In the genomic region with DNA sequence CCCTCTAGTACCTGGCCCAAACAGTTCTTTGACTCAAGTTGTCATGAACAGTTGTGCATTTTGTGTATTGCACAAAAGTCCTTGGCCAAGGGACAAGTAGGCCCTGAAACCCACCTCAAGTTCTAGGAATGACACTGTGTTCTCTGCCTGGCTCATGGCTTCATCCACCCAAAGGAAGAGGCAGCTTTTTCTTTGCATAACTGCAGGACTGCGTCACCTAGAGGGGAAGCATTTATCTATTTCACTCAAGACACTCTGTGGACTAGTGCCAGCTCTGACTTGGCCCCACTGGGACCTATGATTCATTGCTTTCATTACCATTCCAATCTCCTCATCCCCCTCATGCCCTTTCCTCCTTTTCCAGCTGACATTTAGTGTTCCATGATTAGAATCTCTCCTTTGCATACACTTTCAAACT, we compare ENCODE assay signal across 10 cellular contexts.
A peak's percentile ranks its signal among the peaks of the same experiment; 100 is the strongest.
DNase-seq lines count a peak whose midpoint lies in the region; ATAC-seq and TF ChIP-seq lines count a peak whose summit lies in the region.
"Had no signal": no experiment of that assay in that cellular context is flagged by ENCODE, and none has a peak within 500 bp of the region (broad histone marks: within the 10 kb centered on the region; RNA-seq: fewer than 3 reads in every experiment).

No MANE protein-coding gene starts in this region.

- DNase-seq in NOMO-1 treated with DMSO at 0.1 percent for 48 hours (lab: John Stamatoyannopoulos, UW; ENCODE audit: unreplicated experiment) (peak; percentile 25), NOMO-1 treated with dmso at 0.1 percent for 144 hours (lab: John Stamatoyannopoulos, UW; ENCODE audit: unreplicated experiment) (no peak), foreskin keratinocyte (peak; percentile 49 to 76), type B pancreatic cell (ENCODE audit: extremely low spot score, unreplicated experiment) (peak; percentile 27), tibial artery (no peak)
- DNase-seq in stimulated activated naive B cell treated with anti-CD40 and anti-IgM and Interleukin-4, amounts not matched to agents 10 μg/mL and 1 μg/mL and 100 μg/mL, for 72 hours = no peak
- DNase-seq: thyroid gland had no signal

- H3K4me1 Mint-ChIP-seq in type B pancreatic cell (ENCODE audit: unreplicated experiment) = no peaks in the 10 kb centered on the region
- peaks cover 0 to 6% of the 10 kb centered on the region in 2 donors for H3K4me1 Mint-ChIP-seq in stimulated activated naive B cell treated with anti-CD40 and anti-IgM and Interleukin-4, amounts not matched to agents 10 μg/mL and 1 μg/mL and 100 μg/mL, for 72 hours

- H3K27me3 Mint-ChIP-seq in type B pancreatic cell = peaks cover 4% of the 10 kb centered on the region
- H3K27me3 Mint-ChIP-seq in stimulated activated naive B cell treated with anti-CD40 and anti-IgM and Interleukin-4, amounts not matched to agents 10 μg/mL and 1 μg/mL and 100 μg/mL, for 72 hours = no peaks in the 10 kb centered on the region
- H3K27me3 Mint-ChIP-seq: B cell had no signal

- no peak overlapping the region for H3K4me3 ChIP-seq in tibial artery
- H3K4me3 ChIP-seq: thyroid gland had no signal

- TF ChIP-seq CTCF in foreskin keratinocyte (conservative IDR thresholded peaks at IDR 0.05) (peak; percentile 36), type B pancreatic cell (conservative IDR thresholded peaks at IDR 0.05) (no peak), tibial artery (IDR thresholded peaks at IDR 0.05) (no peak)

- no peaks in the 10 kb centered on the region for H3K36me3 ChIP-seq in tibial artery
- H3K36me3 ChIP-seq: thyroid gland had no signal

- no peaks in the 10 kb centered on the region for H3K36me3 Mint-ChIP-seq in type B pancreatic cell
- H3K36me3 Mint-ChIP-seq in stimulated activated naive B cell treated with anti-CD40 and anti-IgM and Interleukin-4, amounts not matched to agents 10 μg/mL and 1 μg/mL and 100 μg/mL, for 72 hours = no peaks in the 10 kb centered on the region

- H3K27me3 ChIP-seq in foreskin keratinocyte = peaks cover 6% of the 10 kb centered on the region
- H3K27me3 ChIP-seq in tibial artery = no peaks in the 10 kb centered on the region
- H3K27me3 ChIP-seq: thyroid gland had no signal

- H3K27ac ChIP-seq in foreskin keratinocyte (no peak overlapping the region), tibial artery (no peak overlapping the region)
- H3K27ac ChIP-seq: thyroid gland had no signal

- H3K9me3 ChIP-seq in tibial artery = no peaks in the 10 kb centered on the region
- H3K9me3 ChIP-seq: thyroid gland had no signal

- H3K9me3 Mint-ChIP-seq in type B pancreatic cell = no peaks in the 10 kb centered on the region
- H3K9me3 Mint-ChIP-seq in stimulated activated naive B cell treated with anti-CD40 and anti-IgM and Interleukin-4, amounts not matched to agents 10 μg/mL and 1 μg/mL and 100 μg/mL, for 72 hours = no peaks in the 10 kb centered on the region

- no peak overlapping the region for H3K4me3 Mint-ChIP-seq in type B pancreatic cell
- no peak overlapping the region for H3K4me3 Mint-ChIP-seq in stimulated activated naive B cell treated with anti-CD40 and anti-IgM and Interleukin-4, amounts not matched to agents 10 μg/mL and 1 μg/mL and 100 μg/mL, for 72 hours
- H3K4me3 Mint-ChIP-seq: B cell had no signal

- ATAC-seq in SK-N-SH treated with all-trans-retinoic acid at 6 μM for 48 hours (peak; percentile 95), foreskin keratinocyte (peak; percentile 33), GM21528 (IDR thresholded peaks at IDR 0.05; ENCODE audit: low FRiP score, unreplicated experiment) (no peak)
- ATAC-seq in stimulated activated naive B cell treated with anti-CD40 and anti-IgM and Interleukin-4, amounts not matched to agents 10 μg/mL and 1 μg/mL and 100 μg/mL, for 72 hours (replicated peaks) = no peak

- intact Hi-C loops in tibial artery (cut with DNase I; ENCODE audit: low total_unique reads) = no loop called here

- no peak overlapping the region for H3K27ac Mint-ChIP-seq in type B pancreatic cell
- H3K27ac Mint-ChIP-seq in stimulated activated naive B cell treated with anti-CD40 and anti-IgM and Interleukin-4, amounts not matched to agents 10 μg/mL and 1 μg/mL and 100 μg/mL, for 72 hours = no peak overlapping the region
- H3K27ac Mint-ChIP-seq: B cell had no signal

- H3K4me1 ChIP-seq in foreskin keratinocyte = no peaks in the 10 kb centered on the region
- H3K4me1 ChIP-seq in tibial artery = peaks cover 0 to 7% (median 0%) of the 10 kb centered on the region in 4 donors
- H3K4me1 ChIP-seq: thyroid gland had no signal

TF ChIP-seq in SK-N-SH treated with all-trans-retinoic acid at 6 μM for 48 hours, 23 proteins besides CTCF, POLR2A, EP300 and RAD21 (continues in another document):
- TF ChIP-seq POU6F1 (CRISPR knock-in tag; IDR thresholded peaks at IDR 0.05; ENCODE audit: borderline replicate concordance, low read depth) = no peak
- no peak for TF ChIP-seq CSRNP3 (CRISPR knock-in tag; IDR thresholded peaks at IDR 0.05)
- peak; percentile 95 for TF ChIP-seq CREB5 (CRISPR knock-in tag; IDR thresholded peaks at IDR 0.05; ENCODE audit: low read depth)
- peak; percentile 52; the same call in 1 of the 2 replicates for TF ChIP-seq ZFP3 (CRISPR knock-in tag; IDR thresholded peaks at IDR 0.05)
- TF ChIP-seq ZNF70 (CRISPR knock-in tag; IDR thresholded peaks at IDR 0.05) = no peak
- TF ChIP-seq ARNTL (CRISPR knock-in tag; IDR thresholded peaks at IDR 0.05; ENCODE audit: borderline replicate concordance, low read depth) = no peak
- TF ChIP-seq ZNF565 (CRISPR knock-in tag; conservative IDR thresholded peaks at IDR 0.05; ENCODE audit: low read depth) = no peak
- TF ChIP-seq ISL1 (CRISPR knock-in tag; IDR thresholded peaks at IDR 0.05) = peak; percentile 88
- no peak for TF ChIP-seq BACH2 (CRISPR knock-in tag; IDR thresholded peaks at IDR 0.05; ENCODE audit: borderline replicate concordance)
- TF ChIP-seq RARB (CRISPR knock-in tag; IDR thresholded peaks at IDR 0.05) = no peak
- no peak for TF ChIP-seq TOX (CRISPR knock-in tag; IDR thresholded peaks at IDR 0.05; ENCODE audit: borderline replicate concordance)
- TF ChIP-seq, protein P1, sequence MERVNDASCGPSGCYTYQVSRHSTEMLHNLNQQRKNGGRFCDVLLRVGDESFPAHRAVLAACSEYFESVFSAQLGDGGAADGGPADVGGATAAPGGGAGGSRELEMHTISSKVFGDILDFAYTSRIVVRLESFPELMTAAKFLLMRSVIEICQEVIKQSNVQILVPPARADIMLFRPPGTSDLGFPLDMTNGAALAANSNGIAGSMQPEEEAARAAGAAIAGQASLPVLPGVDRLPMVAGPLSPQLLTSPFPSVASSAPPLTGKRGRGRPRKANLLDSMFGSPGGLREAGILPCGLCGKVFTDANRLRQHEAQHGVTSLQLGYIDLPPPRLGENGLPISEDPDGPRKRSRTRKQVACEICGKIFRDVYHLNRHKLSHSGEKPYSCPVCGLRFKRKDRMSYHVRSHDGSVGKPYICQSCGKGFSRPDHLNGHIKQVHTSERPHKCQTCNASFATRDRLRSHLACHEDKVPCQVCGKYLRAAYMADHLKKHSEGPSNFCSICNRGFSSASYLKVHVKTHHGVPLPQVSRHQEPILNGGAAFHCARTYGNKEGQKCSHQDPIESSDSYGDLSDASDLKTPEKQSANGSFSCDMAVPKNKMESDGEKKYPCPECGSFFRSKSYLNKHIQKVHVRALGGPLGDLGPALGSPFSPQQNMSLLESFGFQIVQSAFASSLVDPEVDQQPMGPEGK (CRISPR knock-in tag; IDR thresholded peaks at IDR 0.05; ENCODE audit: borderline replicate concordance) = no peak; the same call in 1 of the 2 replicates
- TF ChIP-seq ZNF8 (CRISPR knock-in tag; IDR thresholded peaks at IDR 0.05) = no peak
- no peak for TF ChIP-seq GLIS3 (CRISPR knock-in tag; IDR thresholded peaks at IDR 0.05)
- TF ChIP-seq OSR1 (CRISPR knock-in tag; IDR thresholded peaks at IDR 0.05) = no peak
- TF ChIP-seq ESRRG (CRISPR knock-in tag; IDR thresholded peaks at IDR 0.05) = peak; percentile 70; the same call in 1 of the 2 replicates
- no peak for TF ChIP-seq TCF4 (CRISPR knock-in tag; IDR thresholded peaks at IDR 0.05; ENCODE audit: borderline replicate concordance)
- peak; percentile 84 for TF ChIP-seq CSDC2 (CRISPR knock-in tag; IDR thresholded peaks at IDR 0.05)

Comparison
In these comparisons a context has a peak if more than half of its experiments do, and no peak if none do; other contexts are left out.
1. DNase-seq: peak in NOMO-1 treated with DMSO at 0.1 percent for 48 hours (single experiment), foreskin keratinocyte (2 of 2) and type B pancreatic cell (single experiment); none in NOMO-1 treated with dmso at 0.1 percent for 144 hours (single experiment), stimulated activated naive B cell treated with anti-CD40 and anti-IgM and Interleukin-4, amounts not matched to agents 10 μg/mL and 1 μg/mL and 100 μg/mL, for 72 hours (single experiment) and tibial artery (0 of 2).
2. ATAC-seq: peak in SK-N-SH treated with all-trans-retinoic acid at 6 μM for 48 hours (single experiment) and foreskin keratinocyte (single experiment); none in GM21528 (single experiment) and stimulated activated naive B cell treated with anti-CD40 and anti-IgM and Interleukin-4, amounts not matched to agents 10 μg/mL and 1 μg/mL and 100 μg/mL, for 72 hours (0 of 2).